In genomic region chr5:117296872-117297271, GRCh38 we compare ENCODE assay signal across 1 cellular context.
TF ChIP-seq lines count a peak whose summit lies in the region.

No MANE protein-coding gene starts in this region.

TF ChIP-seq in GM23338, 12 proteins besides CTCF, POLR2A, EP300 and RAD21 (continued from another document):
- TF ChIP-seq ZNF462 (CRISPR knock-in tag; IDR thresholded peaks at IDR 0.05): no peak
- no peak for TF ChIP-seq EZH2 (IDR thresholded peaks at IDR 0.05; ENCODE audit: low read depth, unreplicated experiment)
- no peak for TF ChIP-seq ETS1 (IDR thresholded peaks at IDR 0.05)
- no peak for TF ChIP-seq REST (IDR thresholded peaks at IDR 0.05; ENCODE audit: unreplicated experiment)
- TF ChIP-seq JUNB (IDR thresholded peaks at IDR 0.05; ENCODE audit: unreplicated experiment): no peak
- TF ChIP-seq ZNF114 (CRISPR knock-in tag; IDR thresholded peaks at IDR 0.05): no peak
- no peak for TF ChIP-seq POLR2AphosphoS5 (IDR thresholded peaks at IDR 0.05; ENCODE audit: low read depth)
- TF ChIP-seq CREB1 (CRISPR knock-in tag; IDR thresholded peaks at IDR 0.05; ENCODE audit: low read depth): no peak
- no peak for TF ChIP-seq STAT1 (IDR thresholded peaks at IDR 0.05; ENCODE audit: unreplicated experiment)
